19 cellular contexts compared by ENCODE assay signal in genomic region chr21:42565886-42566523, GRCh38. TPM values are rescaled to one million over a fixed set of nuclear protein-coding genes. Genes with fewer than 3 reads are reported as not detected.
A peak's percentile ranks its signal among the peaks of the same experiment; 100 is the strongest.
DNase-seq lines count a peak whose midpoint lies in the region; ATAC-seq and TF ChIP-seq lines count a peak whose summit lies in the region.
"Had no signal": no experiment of that assay in that cellular context is flagged by ENCODE, and none has a peak within 500 bp of the region (broad histone marks: within the 10 kb centered on the region; RNA-seq: fewer than 3 reads in every experiment).

No MANE protein-coding gene starts in this region.

- no peak overlapping the region for H3K4me3 Mint-ChIP-seq in natural killer cell
- H3K4me3 Mint-ChIP-seq in natural killer cell treated with Interleukin-12 subunit alpha and Interleukin-12 subunit beta and Interleukin-15 and Interleukin-18, amount 100 ng/mL, for 72 hours = no peak overlapping the region
- peak overlapping the region; percentile 15 for H3K4me3 Mint-ChIP-seq in endothelial cell (ENCODE audit: unreplicated experiment)
- H3K4me3 Mint-ChIP-seq: CD4-positive, alpha-beta T cell; IgD-negative memory B cell had no signal

- peaks cover 10% of the 10 kb centered on the region for H3K36me3 Mint-ChIP-seq in natural killer cell
- peaks cover 6% of the 10 kb centered on the region for H3K36me3 Mint-ChIP-seq in natural killer cell treated with Interleukin-12 subunit alpha and Interleukin-12 subunit beta and Interleukin-15 and Interleukin-18, amount 100 ng/mL, for 72 hours
- H3K36me3 Mint-ChIP-seq in endothelial cell (ENCODE audit: low read depth, unreplicated experiment) = peaks cover 22% of the 10 kb centered on the region

- H3K4me1 ChIP-seq in GM23248 (ENCODE audit: insufficient read depth) (no peaks in the 10 kb centered on the region), smooth muscle cell (ENCODE audit: low read depth) (no peaks in the 10 kb centered on the region)
- H3K4me1 ChIP-seq: heart right ventricle had no signal

- H3K36me3 ChIP-seq in GM23248 (ENCODE audit: low read depth) = no peaks in the 10 kb centered on the region
- H3K36me3 ChIP-seq in smooth muscle cell (ENCODE audit: low read depth) = no peaks in the 10 kb centered on the region

- no peak overlapping the region for H3K4me2 ChIP-seq in GM23248 (ENCODE audit: unreplicated experiment)
- no peak overlapping the region for H3K4me2 ChIP-seq in smooth muscle cell

- H3K27me3 Mint-ChIP-seq in natural killer cell (ENCODE audit: low read depth in 2 of 2) = no peaks in the 10 kb centered on the region
- no peaks in the 10 kb centered on the region for H3K27me3 Mint-ChIP-seq in natural killer cell treated with Interleukin-12 subunit alpha and Interleukin-12 subunit beta and Interleukin-15 and Interleukin-18, amount 100 ng/mL, for 72 hours
- H3K27me3 Mint-ChIP-seq in endothelial cell (ENCODE audit: unreplicated experiment) = peaks cover 5% of the 10 kb centered on the region
- H3K27me3 Mint-ChIP-seq: CD4-positive, alpha-beta T cell; IgD-negative memory B cell had no signal

- intact Hi-C loops in natural killer cell (cut with micrococcal nuclease) (no loop called here), sciatic nerve (cut with DNase I) (no loop called here)

- no peak overlapping the region for H3K27ac ChIP-seq in GM23248
- no peak overlapping the region for H3K27ac ChIP-seq in smooth muscle cell (ENCODE audit: low read depth)
- H3K27ac ChIP-seq: heart right ventricle, HL-60 had no signal

- H3K4me1 Mint-ChIP-seq in natural killer cell (peaks cover 9 to 11% of the 10 kb centered on the region in 2 donors), endothelial cell (ENCODE audit: unreplicated experiment) (peaks cover 8% of the 10 kb centered on the region)
- H3K4me1 Mint-ChIP-seq in natural killer cell treated with Interleukin-12 subunit alpha and Interleukin-12 subunit beta and Interleukin-15 and Interleukin-18, amount 100 ng/mL, for 72 hours (ENCODE audit: low read depth in 2 of 2) = peaks cover 0 to 3% of the 10 kb centered on the region in 2 donors

- H3K79me2 ChIP-seq in GM23248 (ENCODE audit: insufficient read depth) = no peaks in the 10 kb centered on the region
- no peaks in the 10 kb centered on the region for H3K79me2 ChIP-seq in smooth muscle cell (ENCODE audit: low read depth)

- H3K4me3 ChIP-seq in GM23248 (no peak overlapping the region), smooth muscle cell (no peak overlapping the region)
- H3K4me3 ChIP-seq: GM12878, heart right ventricle had no signal

- ATAC-seq in natural killer cell (no peak), sciatic nerve (no peak)
- ATAC-seq in natural killer cell treated with Interleukin-12 subunit alpha and Interleukin-12 subunit beta and Interleukin-15 and Interleukin-18, amount 100 ng/mL, for 72 hours = no peak
- ATAC-seq: GM12878, heart right ventricle, Panc1 had no signal

- H3K27me3 ChIP-seq in GM23248 (replicated peaks; ENCODE audit: insufficient read depth) = no peaks in the 10 kb centered on the region
- H3K27me3 ChIP-seq in smooth muscle cell (ENCODE audit: low read depth) = no peaks in the 10 kb centered on the region
- H3K27me3 ChIP-seq: heart right ventricle had no signal

- H4K20me1 ChIP-seq in GM23248 (ENCODE audit: insufficient read depth) = no peaks in the 10 kb centered on the region
- no peaks in the 10 kb centered on the region for H4K20me1 ChIP-seq in smooth muscle cell (ENCODE audit: low read depth)

- DNase-seq in natural killer cell (peak; percentile 7), endothelial cell (ENCODE audit: low spot score) (no peak), sciatic nerve (ENCODE audit: low spot score) (peak; percentile 38), GM23248 (no peak), smooth muscle cell (lab: John Stamatoyannopoulos, UW; ENCODE audit: unreplicated experiment) (no peak), GM19238 (ENCODE audit: insufficient read length, low spot score) (no peak)
- no peak for DNase-seq in natural killer cell treated with Interleukin-12 subunit alpha and Interleukin-12 subunit beta and Interleukin-15 and Interleukin-18, amount 100 ng/mL, for 72 hours (ENCODE audit: low spot score)
- DNase-seq: activated CD4-positive, alpha-beta T cell treated with anti-CD3 and anti-CD28 coated beads for 1 hour; activated naive CD4-positive, alpha-beta T cell treated with anti-CD3 and anti-CD28 coated beads, Interleukin-2, amount 50 U/mL, for 16 hours; DMS53; HCEC 1CT; heart right ventricle; MM.1S; stimulated activated CD4-positive, alpha-beta T cell treated with anti-CD3 and anti-CD28 coated beads, Interleukin-4, amount 100 ng/mL, for 24 hours had no signal

- H3K9me3 Mint-ChIP-seq in natural killer cell = no peaks in the 10 kb centered on the region
- H3K9me3 Mint-ChIP-seq in natural killer cell treated with Interleukin-12 subunit alpha and Interleukin-12 subunit beta and Interleukin-15 and Interleukin-18, amount 100 ng/mL, for 72 hours = no peaks in the 10 kb centered on the region
- H3K9me3 Mint-ChIP-seq in endothelial cell (ENCODE audit: unreplicated experiment) = no peaks in the 10 kb centered on the region
- H3K9me3 Mint-ChIP-seq: CD4-positive, alpha-beta T cell; IgD-negative memory B cell had no signal

- 79 to 80% methylated on average over 13 of the region's 13 CpGs for WGBS in GM23248 (ENCODE audit: low coverage in 1 of 2, low lambda C conversion rate in 2 of 2, missing lambda C conversion rate in 2 of 2), 2 experiments
- WGBS in smooth muscle cell (ENCODE audit: low lambda C conversion rate) = 94% methylated on average over 13 of the region's 13 CpGs

- H3K9me3 ChIP-seq in GM23248 (ENCODE audit: low read depth) = no peaks in the 10 kb centered on the region
- H3K9me3 ChIP-seq in smooth muscle cell (replicated peaks; ENCODE audit: low read depth) = no peaks in the 10 kb centered on the region
- H3K9me3 ChIP-seq: heart right ventricle had no signal

- H3K27ac Mint-ChIP-seq in natural killer cell (no peak overlapping the region), endothelial cell (ENCODE audit: unreplicated experiment) (no peak overlapping the region)
- H3K27ac Mint-ChIP-seq in natural killer cell treated with Interleukin-12 subunit alpha and Interleukin-12 subunit beta and Interleukin-15 and Interleukin-18, amount 100 ng/mL, for 72 hours = no peak overlapping the region
- H3K27ac Mint-ChIP-seq: CD4-positive, alpha-beta T cell; IgD-negative memory B cell had no signal

- H3K9ac ChIP-seq in GM23248 (no peak overlapping the region), smooth muscle cell (ENCODE audit: low read depth) (no peak overlapping the region)

- in situ Hi-C loops in GM23248 (cut with MboI) = no loop called here

- no peak for TF ChIP-seq CTCF in natural killer cell (IDR thresholded peaks at IDR 0.05)
- TF ChIP-seq CTCF in endothelial cell (IDR thresholded peaks at IDR 0.05; ENCODE audit: unreplicated experiment) = no peak
- TF ChIP-seq CTCF in smooth muscle cell (IDR thresholded peaks at IDR 0.05; ENCODE audit: borderline replicate concordance, insufficient read depth, poor library complexity, severe bottlenecking) = no peak

- H2AFZ ChIP-seq in GM23248 = no peak overlapping the region
- H2AFZ ChIP-seq in smooth muscle cell (ENCODE audit: low read depth) = no peak overlapping the region

- no peaks in the 10 kb centered on the region for H3K9me2 ChIP-seq in GM23248 (ENCODE audit: insufficient read depth)

- H3F3A ChIP-seq in GM23248 (ENCODE audit: insufficient read depth) (no peaks in the 10 kb centered on the region), smooth muscle cell (ENCODE audit: low read depth) (no peaks in the 10 kb centered on the region)

RNA-seq across cellular contexts. Expression of gene SLC37A1, which starts 52.4 kb away (rescaled TPM):
- total RNA-seq in natural killer cell (10 to 100 TPM; 24.8 to 25.8 (median 25.3) TPM), endothelial cell (ENCODE audit: unreplicated experiment) (12.3 TPM), sciatic nerve (7.4 TPM), smooth muscle cell (18.0 and 19.4 TPM in 2 replicates)
- 10 to 100 TPM; 17.2 to 22.5 TPM for total RNA-seq in natural killer cell treated with Interleukin-12 subunit alpha and Interleukin-12 subunit beta and Interleukin-15 and Interleukin-18, amount 100 ng/mL, for 72 hours
- not detected in 2 replicates for total RNA-seq in GM23248 (2014; rRNA removed; shearing (Covaris generic))
- polyA plus RNA-seq in GM23248 (2016; fragmentation: Nextera tagmentation; extraction: Ambion mirVana) (0.23 TPM in 1 of 2 replicates, not detected in the other), smooth muscle cell (14.6 and 15.0 TPM in 2 replicates)

Comparison
In these comparisons a context has a peak if more than half of its experiments do, and no peak if none do; other contexts are left out.
1. DNase-seq: peak in natural killer cell (single experiment) and sciatic nerve (single experiment); none in natural killer cell treated with Interleukin-12 subunit alpha and Interleukin-12 subunit beta and Interleukin-15 and Interleukin-18, amount 100 ng/mL, for 72 hours (single experiment), endothelial cell (single experiment), GM23248 (single experiment), smooth muscle cell (single experiment) and GM19238 (single experiment).